12 cellular contexts compared by ENCODE assay signal in genomic region chr10:102676916-102677315, GRCh38. TPM values are rescaled to one million over a fixed set of nuclear protein-coding genes. Genes with fewer than 3 reads are reported as not detected.
DNase-seq lines count a peak whose midpoint lies in the region; ATAC-seq and TF ChIP-seq lines count a peak whose summit lies in the region.
"Had no signal": no experiment of that assay in that cellular context is flagged by ENCODE, and none has a peak within 500 bp of the region (broad histone marks: within the 10 kb centered on the region; RNA-seq: fewer than 3 reads in every experiment).

No MANE protein-coding gene starts in this region.

- no peak for TF ChIP-seq CTCF in breast epithelium (IDR thresholded peaks at IDR 0.05)
- no peak for TF ChIP-seq CTCF in MCF 10A (IDR thresholded peaks at IDR 0.05; ENCODE audit: unreplicated experiment)
- no peak for TF ChIP-seq CTCF in dorsolateral prefrontal cortex (IDR thresholded peaks at IDR 0.05 in 54 of 56, conservative IDR thresholded peaks at IDR 0.05 in 2 of 56; ENCODE audit: low read depth in 1 of 56, partially characterized antibody in 56 of 56)
- no peak for TF ChIP-seq CTCF in neural crest cell (conservative IDR thresholded peaks at IDR 0.05)
- TF ChIP-seq CTCF in upper lobe of right lung (IDR thresholded peaks at IDR 0.05): no peak

- H3K4me1 Mint-ChIP-seq in MCF 10A (ENCODE audit: insufficient read depth, unreplicated experiment) (peaks cover 8% of the 10 kb centered on the region), neural crest cell (peaks cover 86% of the 10 kb centered on the region)

- no peak for TF ChIP-seq POLR2A in breast epithelium (IDR thresholded peaks at IDR 0.05)

- H3K4me1 ChIP-seq in breast epithelium: peaks cover 13 to 26% of the 10 kb centered on the region in 2 donors
- H3K4me1 ChIP-seq in upper lobe of right lung: peaks cover 68% of the 10 kb centered on the region

- H3K27ac Mint-ChIP-seq in MCF 10A (ENCODE audit: low read depth, unreplicated experiment): no peak overlapping the region
- H3K27ac Mint-ChIP-seq in neural crest cell (ENCODE audit: unreplicated experiment): peak overlapping the region; percentile 90

- CTCF ChIA-PET in MCF 10A (lab: Yijun Ruan, JAX): interaction anchor here (0.6 to 3.1 kb wide), 3 partner anchors 11 to 23 kb away, joined by 3 to 14 read pairs (median 6); no protein-coding TSS in a partner anchor

- no peaks in the 10 kb centered on the region for H3K9me3 ChIP-seq in breast epithelium
- no peaks in the 10 kb centered on the region for H3K9me3 ChIP-seq in upper lobe of right lung
- H3K9me3 ChIP-seq: tibial artery had no signal

- H3K27me3 ChIP-seq in breast epithelium (no peaks in the 10 kb centered on the region), dorsolateral prefrontal cortex (no peaks in the 10 kb centered on the region), upper lobe of right lung (no peaks in the 10 kb centered on the region)
- H3K27me3 ChIP-seq: tibial artery had no signal

- H3K9me3 Mint-ChIP-seq in MCF 10A (ENCODE audit: unreplicated experiment) (no peaks in the 10 kb centered on the region), neural crest cell (no peaks in the 10 kb centered on the region)

- H3K36me3 Mint-ChIP-seq in MCF 10A (ENCODE audit: insufficient read depth, unreplicated experiment): peaks cover 12% of the 10 kb centered on the region
- peaks cover 6% of the 10 kb centered on the region for H3K36me3 Mint-ChIP-seq in neural crest cell (ENCODE audit: low read depth)

- DNase-seq in breast epithelium (ENCODE audit: low spot score in 2 of 2) (no peak), MCF 10A (ENCODE audit: unreplicated experiment) (no peak), dorsolateral prefrontal cortex (peak in 2 of 10 donors; percentile 34 to 40), neural crest cell (ENCODE audit: low read depth, low spot score) (no peak), upper lobe of right lung (no peak), NCI-H1930 (lab: John Stamatoyannopoulos, UW) (no peak), GM19240 (ENCODE audit: insufficient read length, low spot score) (no peak)
- DNase-seq: activated CD4-positive, alpha-beta T cell treated with anti-CD3 and anti-CD28 coated beads for 1 hour; NCI-H2107; stimulated activated CD4-positive, alpha-beta T cell treated with anti-CD3 and anti-CD28 coated beads, Interleukin-4, amount 100 ng/mL, for 1 hour had no signal

- POLR2A ChIA-PET in MCF 10A (lab: Yijun Ruan, JAX): interaction anchor here (0.7 to 3.1 kb wide), 3 partner anchors 30 to 497 kb away, joined by 4 to 13 read pairs (median 6); no protein-coding TSS in a partner anchor

- intact Hi-C loops in breast epithelium (cut with DNase I; ENCODE audit: low total_unique reads): no loop called here
- intact Hi-C loops in MCF 10A (cut with micrococcal nuclease): loop anchor here (5.0 kb wide), 1 partner anchor 35 kb away; the partner anchor contains the start of genes ARL3 and SFXN2
- intact Hi-C loops in dorsolateral prefrontal cortex (cut with DNase I): loop anchor here (2.0 to 5.0 kb wide), 2 partner anchors 28 to 35 kb away; partner anchors contain the start of genes ARL3 (in 1 of the 2) and SFXN2 (in 1 of the 2)
- intact Hi-C loops in upper lobe of right lung (cut with DNase I): no loop called here

- ATAC-seq in upper lobe of right lung (no peak), HG03457 (IDR thresholded peaks at IDR 0.05; ENCODE audit: unreplicated experiment) (no peak)

- H3K36me3 ChIP-seq in breast epithelium: no peaks in the 10 kb centered on the region
- no peaks in the 10 kb centered on the region for H3K36me3 ChIP-seq in upper lobe of right lung

- no TSS peak for BruUV-seq in MCF 10A (replicated peaks; lab: Mats Ljungman, UMichigan)

- H3K4me3 Mint-ChIP-seq in MCF 10A (ENCODE audit: unreplicated experiment) (no peak overlapping the region), neural crest cell (peak overlapping the region; percentile 84)

- peak overlapping the region; percentile 68 to 85 for H3K27ac ChIP-seq in breast epithelium
- peak overlapping the region in 56 of 59 donors; percentile 46 to 96 (median 91) for H3K27ac ChIP-seq in dorsolateral prefrontal cortex
- H3K27ac ChIP-seq in upper lobe of right lung: peak overlapping the region; percentile 89

- H3K27me3 Mint-ChIP-seq in MCF 10A (ENCODE audit: insufficient read depth, unreplicated experiment) (no peaks in the 10 kb centered on the region), neural crest cell (ENCODE audit: low read depth) (no peaks in the 10 kb centered on the region)

- H3K4me3 ChIP-seq in breast epithelium: no peak overlapping the region
- peak overlapping the region in 3 of 59 donors; percentile 6 to 59 (median 10) for H3K4me3 ChIP-seq in dorsolateral prefrontal cortex
- no peak overlapping the region for H3K4me3 ChIP-seq in upper lobe of right lung
- H3K4me3 ChIP-seq: tibial artery had no signal

RNA-seq across cellular contexts. Expression of gene TRIM8, which starts 32.6 kb away (rescaled TPM):
- total RNA-seq in breast epithelium: 100 to 1,000 TPM in 1 of 3 donors, 10 to 100 TPM in 2; 74.6 to 128 (median 88.8) TPM
- total RNA-seq in MCF 10A (2022): 73.5 and 78.1 TPM in 2 replicates
- 100 to 1,000 TPM in 118 of 120 experiments, 10 to 100 TPM in 2; 95.2 to 308 (median 133) TPM for total RNA-seq in dorsolateral prefrontal cortex
- total RNA-seq in neural crest cell: 76.9 and 82.8 TPM in 2 replicates
- total RNA-seq in upper lobe of right lung: 146 TPM

RNA-seq across cellular contexts. Expression of gene ARL3, which starts 37.3 kb away (rescaled TPM):
- total RNA-seq in breast epithelium: 1 to 10 TPM; 5.1 to 7.3 (median 5.9) TPM
- 6.8 and 7.0 TPM in 2 replicates for total RNA-seq in MCF 10A (2022)
- 10 to 100 TPM; 16.6 to 45.7 (median 35.4) TPM for total RNA-seq in dorsolateral prefrontal cortex
- 32.5 and 34.6 TPM in 2 replicates for total RNA-seq in neural crest cell
- total RNA-seq in upper lobe of right lung: 7.5 TPM

RNA-seq across cellular contexts. Expression of gene SFXN2, which starts 37.5 kb away (rescaled TPM):
- total RNA-seq in breast epithelium (10 to 100 TPM in 1 of 3 donors, 1 to 10 TPM in 2; 3.8 to 10.4 (median 4.9) TPM), MCF 10A (2022) (7.2 and 12.9 TPM in 2 replicates), dorsolateral prefrontal cortex (10 to 100 TPM in 34 of 120 experiments, 1 to 10 TPM in 86; 3.3 to 14.5 (median 8.6) TPM), neural crest cell (36.6 and 38.2 TPM in 2 replicates), upper lobe of right lung (12.0 TPM)

Comparison
In these comparisons a context has a peak if more than half of its experiments do, and no peak if none do; other contexts are left out.
1. intact Hi-C loops: an anchor here in MCF 10A (5.0 kb wide) and dorsolateral prefrontal cortex (2.0 to 5.0 kb wide); none called in breast epithelium and upper lobe of right lung.